In genomic region chr9:135929656-135930445, GRCh38 we compare ENCODE assay signal across 1 cellular context.
TF ChIP-seq lines count a peak whose summit lies in the region.

No MANE protein-coding gene starts in this region.

TF ChIP-seq in K562, 482 proteins besides CTCF, POLR2A, EP300 and RAD21:
- TF ChIP-seq GABPB1 (CRISPR knock-in tag; IDR thresholded peaks at IDR 0.05) (no peak), TARDBP (IDR thresholded peaks at IDR 0.05) (no peak), MYC (IDR thresholded peaks at IDR 0.05; ENCODE audit: low read depth, low read length) (no peak), MYC (CRISPR knock-in tag; IDR thresholded peaks at IDR 0.05; ENCODE audit: borderline replicate concordance, low read depth) (no peak), ZNF140 (CRISPR knock-in tag; IDR thresholded peaks at IDR 0.05) (no peak), MYNN (IDR thresholded peaks at IDR 0.05) (0 out of 2 replicates have a peak, but pooled peaks have one; percentile 3), MYNN (CRISPR knock-in tag; IDR thresholded peaks at IDR 0.05) (no peak), RBM22 (IDR thresholded peaks at IDR 0.05; ENCODE audit: low read depth, low read length, poor library complexity, severe bottlenecking) (peak; percentile 70), POLR2G (IDR thresholded peaks at IDR 0.05; ENCODE audit: low read depth, low read length) (peak; percentile 66), RBFOX2 (IDR thresholded peaks at IDR 0.05; ENCODE audit: low read depth, low read length) (0 out of 2 replicates have a peak, but pooled peaks have one; percentile 17)
TF ChIP-seq in K562: peak in this region for 4.
